ENCODE assay signal across 8 cellular contexts in genomic region chr12:56266634-56267442, GRCh38. TPM values are rescaled to one million over a fixed set of nuclear protein-coding genes. Genes with fewer than 3 reads are reported as not detected.
DNase-seq lines count a peak whose midpoint lies in the region; ATAC-seq, FAIRE-seq and TF ChIP-seq lines count a peak whose summit lies in the region.

TSS of gene COQ10A (plus strand) at chr12:56266942. CDS start at chr12:56267119, 177 bp downstream.

- TF ChIP-seq CTCF in GM12872 (IDR thresholded peaks at IDR 0.05; ENCODE audit: insufficient read depth, low read depth, low read length) (peak; percentile 65), pancreas (IDR thresholded peaks at IDR 0.05) (peak; percentile 32 to 53 (median 52)), tibial artery (IDR thresholded peaks at IDR 0.05) (peak; percentile 63 to 65)

- H3K9me3 ChIP-seq in pancreas (no peaks in the 10 kb centered on the region), tibial artery (no peaks in the 10 kb centered on the region)

- H3K27ac ChIP-seq in pancreas (peak within 1 kb of the TSS; percentile 94 to 98 (median 94)), tibial artery (peak within 1 kb of the TSS; percentile 83 to 92)

- ATAC-seq in HG02623 (IDR thresholded peaks at IDR 0.05; ENCODE audit: unreplicated experiment) (peak; percentile 86), Right ventricle myocardium superior (ENCODE audit: poor library complexity) (peak; percentile 93), pancreas (peak; percentile 94 to 97 (median 94))

- H3K4me1 ChIP-seq in pancreas (no peaks in the 10 kb centered on the region), tibial artery (peaks cover 0 to 34% (median 18%) of the 10 kb centered on the region in 4 donors)

- peak within 1 kb of the TSS; percentile 74 to 94 (median 81) for H3K4me3 ChIP-seq in pancreas
- peak within 1 kb of the TSS; percentile 59 to 73 for H3K4me3 ChIP-seq in tibial artery

- H3K36me3 ChIP-seq in pancreas, result peaks cover 0 to 7% (median 0%) of the 10 kb centered on the region in 3 donors
- peaks cover 0 to 25% (median 2%) of the 10 kb centered on the region in 3 donors for H3K36me3 ChIP-seq in tibial artery

- FAIRE-seq in pancreas (lab: Jason Lieb, UNC), result no peak

- WGBS in pancreas, 2 donors, result 0 to 1% methylated on average over 37 to 71 of the region's 71 CpGs

- DNase-seq in NCI-H1105 (lab: John Stamatoyannopoulos, UW) (peak; percentile 70), SW 1271 (lab: John Stamatoyannopoulos, UW) (peak; percentile 72 to 85), Right ventricle myocardium superior (peak; percentile 94), pancreas (peak; percentile 87 to 94 (median 90)), tibial artery (peak; percentile 93 to 94)
- peak; percentile 71 for DNase-seq in activated naive CD8-positive, alpha-beta T cell treated with anti-CD3 and anti-CD28 coated beads, Interleukin-2, amount 50 U/mL, for 16 hours (ENCODE audit: low read depth, low spot score)

- intact Hi-C loops in Right ventricle myocardium superior (cut with DNase I), result no loop called here
- intact Hi-C loops in pancreas (cut with DNase I), result no loop called here
- intact Hi-C loops in tibial artery (cut with DNase I; ENCODE audit: low total_unique reads), result no loop called here

- H3K27me3 ChIP-seq in pancreas (no peaks in the 10 kb centered on the region), tibial artery (no peaks in the 10 kb centered on the region)

RNA-seq across cellular contexts. Expression of gene COQ10A, which starts in this region (rescaled TPM):
- total RNA-seq in Right ventricle myocardium superior (153 TPM), pancreas (10 to 100 TPM in 4 of 6 donors, 1 to 10 TPM in 2; 8.0 to 12.9 (median 11.1) TPM)
- 10 to 100 TPM; 23.8 to 36.4 TPM for polyA plus RNA-seq in pancreas

Comparison
In these comparisons a context has a peak if more than half of its experiments do, and no peak if none do; other contexts are left out.
1. Peak in every context shown above with its lines: DNase-seq, ATAC-seq, H3K4me3 ChIP-seq and H3K27ac ChIP-seq.
2. RNA of gene COQ10A (total RNA-seq): 153 TPM in Right ventricle myocardium superior (single experiment); 8.0 to 12.9 TPM in pancreas; every median in the first group is over 10 times any median in the second.